8 cellular contexts compared by ENCODE assay signal in genomic region chr7:6730343-6730633, GRCh38. TPM values are rescaled to one million over a fixed set of nuclear protein-coding genes. Genes with fewer than 3 reads are reported as not detected.
DNase-seq lines count a peak whose midpoint lies in the region; ATAC-seq, FAIRE-seq and TF ChIP-seq lines count a peak whose summit lies in the region.

No MANE protein-coding gene starts in this region.

- DNase-seq in Right ventricle myocardium superior (no peak), cardiac septum (ENCODE audit: low spot score) (no peak), NCI-H2029 treated with DMSO at 0.1 percent for 48 hours (lab: John Stamatoyannopoulos, UW) (no peak), GM12891 (ENCODE audit: insufficient read length, low spot score) (no peak), EL (no peak)
- DNase-seq in stimulated activated naive CD8-positive, alpha-beta T cell treated with anti-CD3 and anti-CD28 coated beads, Interleukin-15, amount 100 ng/mL, for 72 hours: no peak

- peak overlapping the region; percentile 84 for H3K4me3 ChIP-seq in iPS-20b (ENCODE audit: low read length)

- no peak for TF ChIP-seq POLR2A in GM12891 (IDR thresholded peaks at IDR 0.05; ENCODE audit: low read depth, low read length)

- intact Hi-C loops in Right ventricle myocardium superior (cut with DNase I) (no loop called here), cardiac septum (cut with DNase I) (no loop called here)

- H3K27ac ChIP-seq in iPS-20b (ENCODE audit: low read length): no peak overlapping the region

- peak overlapping the region; percentile 85 for H3K9ac ChIP-seq in iPS-20b (ENCODE audit: low read depth, low read length)

- H3K27me3 Mint-ChIP-seq in activated naive CD8-positive, alpha-beta T cell: no peaks in the 10 kb centered on the region
- no peaks in the 10 kb centered on the region for H3K27me3 Mint-ChIP-seq in stimulated activated naive CD8-positive, alpha-beta T cell treated with anti-CD3 and anti-CD28 coated beads, Interleukin-15, amount 100 ng/mL, for 72 hours

- H3K9me3 Mint-ChIP-seq in activated naive CD8-positive, alpha-beta T cell (ENCODE audit: low read depth): no peaks in the 10 kb centered on the region
- H3K9me3 Mint-ChIP-seq in stimulated activated naive CD8-positive, alpha-beta T cell treated with anti-CD3 and anti-CD28 coated beads, Interleukin-15, amount 100 ng/mL, for 72 hours: peaks cover 0 to 6% of the 10 kb centered on the region in 2 donors

- FAIRE-seq in GM12891 (lab: Jason Lieb, UNC): no peak

- H3K4me1 Mint-ChIP-seq in activated naive CD8-positive, alpha-beta T cell (ENCODE audit: low read depth): peaks cover 28% of the 10 kb centered on the region
- peaks cover 37% of the 10 kb centered on the region for H3K4me1 Mint-ChIP-seq in stimulated activated naive CD8-positive, alpha-beta T cell treated with anti-CD3 and anti-CD28 coated beads, Interleukin-15, amount 100 ng/mL, for 72 hours

- H3K36me3 Mint-ChIP-seq in activated naive CD8-positive, alpha-beta T cell: peaks cover 7% of the 10 kb centered on the region

- H3K27ac Mint-ChIP-seq in activated naive CD8-positive, alpha-beta T cell: peak overlapping the region; percentile 77
- H3K27ac Mint-ChIP-seq in stimulated activated naive CD8-positive, alpha-beta T cell treated with anti-CD3 and anti-CD28 coated beads, Interleukin-15, amount 100 ng/mL, for 72 hours: peak overlapping the region; percentile 60 to 93

- H3K4me1 ChIP-seq in iPS-20b (ENCODE audit: insufficient read depth, low read length): no peaks in the 10 kb centered on the region

- no peaks in the 10 kb centered on the region for H3K27me3 ChIP-seq in iPS-20b (ENCODE audit: insufficient read depth, low read length)

- H3K4me3 Mint-ChIP-seq in activated naive CD8-positive, alpha-beta T cell: peak overlapping the region; percentile 92
- H3K4me3 Mint-ChIP-seq in stimulated activated naive CD8-positive, alpha-beta T cell treated with anti-CD3 and anti-CD28 coated beads, Interleukin-15, amount 100 ng/mL, for 72 hours: peak overlapping the region; percentile 86 to 95

- ATAC-seq in Right ventricle myocardium superior (ENCODE audit: poor library complexity): peak; percentile 25
- ATAC-seq in stimulated activated naive CD8-positive, alpha-beta T cell treated with anti-CD3 and anti-CD28 coated beads, Interleukin-15, amount 100 ng/mL, for 72 hours: no peak

- H3K9me3 ChIP-seq in iPS-20b (ENCODE audit: insufficient read depth, low read depth, low read length): no peaks in the 10 kb centered on the region

- peaks cover 21% of the 10 kb centered on the region for H3K36me3 ChIP-seq in iPS-20b (ENCODE audit: insufficient read depth, low read depth, low read length)

TF ChIP-seq in GM12891, 5 proteins besides CTCF, POLR2A, EP300 and RAD21:
- TF ChIP-seq TAF1 (IDR thresholded peaks at IDR 0.05; ENCODE audit: low read depth, low read length): no peak
- no peak for TF ChIP-seq POU2F2 (IDR thresholded peaks at IDR 0.05; ENCODE audit: low read depth, low read length)
TF ChIP-seq in GM12891: peak in this region for 0.

RNA-seq across cellular contexts. Expression of gene ZNF12, which starts 23.5 kb away (rescaled TPM):
- total RNA-seq in Right ventricle myocardium superior (12.3 TPM), cardiac septum (17.7 TPM)
- polyA plus RNA-seq in GM12891 (2012; ENCODE audit: low read depth, missing spikeins): 9.8 TPM

RNA-seq across cellular contexts. Expression of gene RSPH10B2, which starts 23.6 kb away (rescaled TPM):
- total RNA-seq in Right ventricle myocardium superior (not detected), cardiac septum (0.19 TPM)
- polyA plus RNA-seq in GM12891 (2012; ENCODE audit: low read depth, missing spikeins): not detected
